In the genomic region with DNA sequence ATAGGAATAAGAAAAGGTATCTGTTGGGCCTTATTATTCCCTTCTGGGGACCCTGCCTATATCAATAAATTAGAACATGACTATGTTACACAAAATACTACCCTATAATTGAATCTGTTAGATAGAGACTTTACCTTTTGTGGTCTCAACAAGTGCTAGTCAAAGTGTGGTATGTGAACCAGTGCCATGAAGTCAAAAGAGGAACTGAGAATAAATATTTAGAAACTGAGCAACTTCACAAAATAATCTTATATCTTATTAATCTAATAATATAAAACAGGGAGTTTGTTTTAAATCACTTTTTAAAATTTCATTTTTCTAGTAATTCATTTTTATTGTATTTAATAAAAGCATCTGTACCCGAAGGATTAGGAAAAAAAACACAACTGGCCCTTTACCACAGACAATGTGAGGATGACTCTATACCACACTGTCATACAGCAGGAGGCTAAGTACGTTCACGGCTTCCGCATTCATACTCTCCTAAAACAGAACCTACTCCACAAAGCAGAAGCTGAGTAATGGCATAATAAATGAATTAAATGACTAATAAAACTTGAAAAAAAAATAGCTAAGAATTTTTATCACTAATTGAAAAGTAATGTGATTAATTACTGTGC, we compare ENCODE assay signal across 1 cellular context.
TF ChIP-seq lines count a peak whose summit lies in the region.

No MANE protein-coding gene starts in this region.

TF ChIP-seq in GM12878, 131 proteins besides CTCF, POLR2A, EP300 and RAD21 (continued from another document):
- TF ChIP-seq, protein P1, sequence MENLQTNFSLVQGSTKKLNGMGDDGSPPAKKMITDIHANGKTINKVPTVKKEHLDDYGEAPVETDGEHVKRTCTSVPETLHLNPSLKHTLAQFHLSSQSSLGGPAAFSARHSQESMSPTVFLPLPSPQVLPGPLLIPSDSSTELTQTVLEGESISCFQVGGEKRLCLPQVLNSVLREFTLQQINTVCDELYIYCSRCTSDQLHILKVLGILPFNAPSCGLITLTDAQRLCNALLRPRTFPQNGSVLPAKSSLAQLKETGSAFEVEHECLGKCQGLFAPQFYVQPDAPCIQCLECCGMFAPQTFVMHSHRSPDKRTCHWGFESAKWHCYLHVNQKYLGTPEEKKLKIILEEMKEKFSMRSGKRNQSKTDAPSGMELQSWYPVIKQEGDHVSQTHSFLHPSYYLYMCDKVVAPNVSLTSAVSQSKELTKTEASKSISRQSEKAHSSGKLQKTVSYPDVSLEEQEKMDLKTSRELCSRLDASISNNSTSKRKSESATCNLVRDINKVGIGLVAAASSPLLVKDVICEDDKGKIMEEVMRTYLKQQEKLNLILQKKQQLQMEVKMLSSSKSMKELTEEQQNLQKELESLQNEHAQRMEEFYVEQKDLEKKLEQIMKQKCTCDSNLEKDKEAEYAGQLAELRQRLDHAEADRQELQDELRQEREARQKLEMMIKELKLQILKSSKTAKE (IDR thresholded peaks at IDR 0.05; ENCODE audit: low read depth, poor library complexity, severe bottlenecking), result peak; percentile 84
- TF ChIP-seq MEF2A (IDR thresholded peaks at IDR 0.05; ENCODE audit: insufficient read depth, low read depth, low read length), result 0 out of 2 replicates have a peak, but pooled peaks have one; percentile 29
- peak; percentile 52; the same call in 1 of the 2 replicates for TF ChIP-seq ZNF24 (IDR thresholded peaks at IDR 0.05)
- TF ChIP-seq SUZ12 (IDR thresholded peaks at IDR 0.05; ENCODE audit: unreplicated experiment), result no peak
- TF ChIP-seq, protein P2, sequence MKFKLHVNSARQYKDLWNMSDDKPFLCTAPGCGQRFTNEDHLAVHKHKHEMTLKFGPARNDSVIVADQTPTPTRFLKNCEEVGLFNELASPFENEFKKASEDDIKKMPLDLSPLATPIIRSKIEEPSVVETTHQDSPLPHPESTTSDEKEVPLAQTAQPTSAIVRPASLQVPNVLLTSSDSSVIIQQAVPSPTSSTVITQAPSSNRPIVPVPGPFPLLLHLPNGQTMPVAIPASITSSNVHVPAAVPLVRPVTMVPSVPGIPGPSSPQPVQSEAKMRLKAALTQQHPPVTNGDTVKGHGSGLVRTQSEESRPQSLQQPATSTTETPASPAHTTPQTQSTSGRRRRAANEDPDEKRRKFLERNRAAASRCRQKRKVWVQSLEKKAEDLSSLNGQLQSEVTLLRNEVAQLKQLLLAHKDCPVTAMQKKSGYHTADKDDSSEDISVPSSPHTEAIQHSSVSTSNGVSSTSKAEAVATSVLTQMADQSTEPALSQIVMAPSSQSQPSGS (IDR thresholded peaks at IDR 0.05; ENCODE audit: low read length), result 0 out of 2 replicates have a peak, but pooled peaks have one; percentile 36
- TF ChIP-seq NBN (IDR thresholded peaks at IDR 0.05), result 0 out of 2 replicates have a peak, but pooled peaks have one; percentile 16
- no peak for TF ChIP-seq CHD2 (IDR thresholded peaks at IDR 0.05; ENCODE audit: borderline replicate concordance, low read depth, low read length)
- TF ChIP-seq, protein P3, sequence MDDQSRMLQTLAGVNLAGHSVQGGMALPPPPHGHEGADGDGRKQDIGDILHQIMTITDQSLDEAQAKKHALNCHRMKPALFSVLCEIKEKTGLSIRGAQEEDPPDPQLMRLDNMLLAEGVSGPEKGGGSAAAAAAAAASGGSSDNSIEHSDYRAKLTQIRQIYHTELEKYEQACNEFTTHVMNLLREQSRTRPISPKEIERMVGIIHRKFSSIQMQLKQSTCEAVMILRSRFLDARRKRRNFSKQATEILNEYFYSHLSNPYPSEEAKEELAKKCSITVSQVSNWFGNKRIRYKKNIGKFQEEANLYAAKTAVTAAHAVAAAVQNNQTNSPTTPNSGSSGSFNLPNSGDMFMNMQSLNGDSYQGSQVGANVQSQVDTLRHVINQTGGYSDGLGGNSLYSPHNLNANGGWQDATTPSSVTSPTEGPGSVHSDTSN (IDR thresholded peaks at IDR 0.05; ENCODE audit: insufficient replicate concordance, low read depth, low read length), result no peak
- TF ChIP-seq SP1 (IDR thresholded peaks at IDR 0.05; ENCODE audit: low read depth, low read length), result no peak
- no peak for TF ChIP-seq YBX1 (IDR thresholded peaks at IDR 0.05)
- TF ChIP-seq HDGF (IDR thresholded peaks at IDR 0.05), result no peak
- no peak for TF ChIP-seq CREM (IDR thresholded peaks at IDR 0.05; ENCODE audit: low read depth)
- TF ChIP-seq GATAD2B (conservative IDR thresholded peaks at IDR 0.05; ENCODE audit: low read depth), result no peak
- TF ChIP-seq, protein P4, sequence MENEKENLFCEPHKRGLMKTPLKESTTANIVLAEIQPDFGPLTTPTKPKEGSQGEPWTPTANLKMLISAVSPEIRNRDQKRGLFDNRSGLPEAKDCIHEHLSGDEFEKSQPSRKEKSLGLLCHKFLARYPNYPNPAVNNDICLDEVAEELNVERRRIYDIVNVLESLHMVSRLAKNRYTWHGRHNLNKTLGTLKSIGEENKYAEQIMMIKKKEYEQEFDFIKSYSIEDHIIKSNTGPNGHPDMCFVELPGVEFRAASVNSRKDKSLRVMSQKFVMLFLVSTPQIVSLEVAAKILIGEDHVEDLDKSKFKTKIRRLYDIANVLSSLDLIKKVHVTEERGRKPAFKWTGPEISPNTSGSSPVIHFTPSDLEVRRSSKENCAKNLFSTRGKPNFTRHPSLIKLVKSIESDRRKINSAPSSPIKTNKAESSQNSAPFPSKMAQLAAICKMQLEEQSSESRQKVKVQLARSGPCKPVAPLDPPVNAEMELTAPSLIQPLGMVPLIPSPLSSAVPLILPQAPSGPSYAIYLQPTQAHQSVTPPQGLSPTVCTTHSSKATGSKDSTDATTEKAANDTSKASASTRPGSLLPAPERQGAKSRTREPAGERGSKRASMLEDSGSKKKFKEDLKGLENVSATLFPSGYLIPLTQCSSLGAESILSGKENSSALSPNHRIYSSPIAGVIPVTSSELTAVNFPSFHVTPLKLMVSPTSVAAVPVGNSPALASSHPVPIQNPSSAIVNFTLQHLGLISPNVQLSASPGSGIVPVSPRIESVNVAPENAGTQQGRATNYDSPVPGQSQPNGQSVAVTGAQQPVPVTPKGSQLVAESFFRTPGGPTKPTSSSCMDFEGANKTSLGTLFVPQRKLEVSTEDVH (IDR thresholded peaks at IDR 0.05; ENCODE audit: low read depth, partially characterized antibody), result no peak
- TF ChIP-seq RELA (IDR thresholded peaks at IDR 0.05; ENCODE audit: borderline replicate concordance, partially characterized antibody), result no peak
- TF ChIP-seq, protein P5, sequence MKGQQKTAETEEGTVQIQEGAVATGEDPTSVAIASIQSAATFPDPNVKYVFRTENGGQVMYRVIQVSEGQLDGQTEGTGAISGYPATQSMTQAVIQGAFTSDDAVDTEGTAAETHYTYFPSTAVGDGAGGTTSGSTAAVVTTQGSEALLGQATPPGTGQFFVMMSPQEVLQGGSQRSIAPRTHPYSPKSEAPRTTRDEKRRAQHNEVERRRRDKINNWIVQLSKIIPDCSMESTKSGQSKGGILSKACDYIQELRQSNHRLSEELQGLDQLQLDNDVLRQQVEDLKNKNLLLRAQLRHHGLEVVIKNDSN (IDR thresholded peaks at IDR 0.05; ENCODE audit: borderline replicate concordance, extremely low read length, insufficient read depth, low read depth, low read length), result no peak
- TF ChIP-seq, protein P6, sequence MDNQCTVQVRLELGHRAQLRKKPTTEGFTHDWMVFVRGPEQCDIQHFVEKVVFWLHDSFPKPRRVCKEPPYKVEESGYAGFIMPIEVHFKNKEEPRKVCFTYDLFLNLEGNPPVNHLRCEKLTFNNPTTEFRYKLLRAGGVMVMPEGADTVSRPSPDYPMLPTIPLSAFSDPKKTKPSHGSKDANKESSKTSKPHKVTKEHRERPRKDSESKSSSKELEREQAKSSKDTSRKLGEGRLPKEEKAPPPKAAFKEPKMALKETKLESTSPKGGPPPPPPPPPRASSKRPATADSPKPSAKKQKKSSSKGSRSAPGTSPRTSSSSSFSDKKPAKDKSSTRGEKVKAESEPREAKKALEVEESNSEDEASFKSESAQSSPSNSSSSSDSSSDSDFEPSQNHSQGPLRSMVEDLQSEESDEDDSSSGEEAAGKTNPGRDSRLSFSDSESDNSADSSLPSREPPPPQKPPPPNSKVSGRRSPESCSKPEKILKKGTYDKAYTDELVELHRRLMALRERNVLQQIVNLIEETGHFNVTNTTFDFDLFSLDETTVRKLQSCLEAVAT (IDR thresholded peaks at IDR 0.05), result no peak
- TF ChIP-seq BMI1 (IDR thresholded peaks at IDR 0.05; ENCODE audit: borderline replicate concordance), result 0 out of 2 replicates have a peak, but pooled peaks have one; percentile 42
- TF ChIP-seq ZNF217 (IDR thresholded peaks at IDR 0.05), result no peak
- TF ChIP-seq JUND (IDR thresholded peaks at IDR 0.05; ENCODE audit: low read depth, low read length), result no peak
- TF ChIP-seq DPF2 (IDR thresholded peaks at IDR 0.05), result peak; percentile 88
- no peak for TF ChIP-seq ZNF622 (IDR thresholded peaks at IDR 0.05)
- TF ChIP-seq NFIC (IDR thresholded peaks at IDR 0.05; ENCODE audit: low read depth, low read length), result peak; percentile 53; the same call in 1 of the 2 replicates
- TF ChIP-seq SIX5 (IDR thresholded peaks at IDR 0.05; ENCODE audit: low read depth, low read length, severe bottlenecking), result no peak
- TF ChIP-seq, protein P7, sequence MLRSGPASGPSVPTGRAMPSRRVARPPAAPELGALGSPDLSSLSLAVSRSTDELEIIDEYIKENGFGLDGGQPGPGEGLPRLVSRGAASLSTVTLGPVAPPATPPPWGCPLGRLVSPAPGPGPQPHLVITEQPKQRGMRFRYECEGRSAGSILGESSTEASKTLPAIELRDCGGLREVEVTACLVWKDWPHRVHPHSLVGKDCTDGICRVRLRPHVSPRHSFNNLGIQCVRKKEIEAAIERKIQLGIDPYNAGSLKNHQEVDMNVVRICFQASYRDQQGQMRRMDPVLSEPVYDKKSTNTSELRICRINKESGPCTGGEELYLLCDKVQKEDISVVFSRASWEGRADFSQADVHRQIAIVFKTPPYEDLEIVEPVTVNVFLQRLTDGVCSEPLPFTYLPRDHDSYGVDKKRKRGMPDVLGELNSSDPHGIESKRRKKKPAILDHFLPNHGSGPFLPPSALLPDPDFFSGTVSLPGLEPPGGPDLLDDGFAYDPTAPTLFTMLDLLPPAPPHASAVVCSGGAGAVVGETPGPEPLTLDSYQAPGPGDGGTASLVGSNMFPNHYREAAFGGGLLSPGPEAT (IDR thresholded peaks at IDR 0.05; ENCODE audit: low read depth), result peak; percentile 37; the same call in 1 of the 2 replicates
